ENCODE assay signal across 18 cellular contexts in genomic region chr9:101271102-101271501, GRCh38.
"Had no signal": no experiment of that assay in that cellular context is flagged by ENCODE, and none has a peak within 500 bp of the region (broad histone marks: within the 10 kb centered on the region; RNA-seq: fewer than 3 reads in every experiment).

No MANE protein-coding gene starts in this region.

- ATAC-seq: gastroesophageal sphincter; left ventricle myocardium superior; naive thymus-derived CD4-positive, alpha-beta T cell; psoas muscle; stimulated activated memory B cell treated with anti-CD40 and anti-IgM and Interleukin-4, amounts not matched to agents 10 μg/mL and 1 μg/mL and 100 μg/mL, for 72 hours had no signal

- DNase-seq: cortex of kidney; effector memory CD4-positive, alpha-beta T cell; immature natural killer cell; left ventricle myocardium superior; mesenchymal stem cell; naive thymus-derived CD4-positive, alpha-beta T cell; nephron progenitor cell; psoas muscle; retina; right lobe of liver; spleen; stimulated activated CD4-positive, alpha-beta T cell treated with anti-CD3 and anti-CD28 coated beads, Interleukin-15, amount 100 ng/mL, for 24 hours; stimulated activated CD4-positive, alpha-beta T cell treated with anti-CD3 and anti-CD28 coated beads, Interleukin-1b, Interleukin-23, amount 100 ng/mL, for 48 hours; stimulated activated CD4-positive, alpha-beta T cell treated with anti-CD3 and anti-CD28 coated beads, Interleukin-4, amount 100 ng/mL, for 24 hours had no signal

- H3K27ac ChIP-seq: esophagus muscularis mucosa, gastroesophageal sphincter, parathyroid adenoma, psoas muscle, right lobe of liver, spleen had no signal
